In the genomic region with DNA sequence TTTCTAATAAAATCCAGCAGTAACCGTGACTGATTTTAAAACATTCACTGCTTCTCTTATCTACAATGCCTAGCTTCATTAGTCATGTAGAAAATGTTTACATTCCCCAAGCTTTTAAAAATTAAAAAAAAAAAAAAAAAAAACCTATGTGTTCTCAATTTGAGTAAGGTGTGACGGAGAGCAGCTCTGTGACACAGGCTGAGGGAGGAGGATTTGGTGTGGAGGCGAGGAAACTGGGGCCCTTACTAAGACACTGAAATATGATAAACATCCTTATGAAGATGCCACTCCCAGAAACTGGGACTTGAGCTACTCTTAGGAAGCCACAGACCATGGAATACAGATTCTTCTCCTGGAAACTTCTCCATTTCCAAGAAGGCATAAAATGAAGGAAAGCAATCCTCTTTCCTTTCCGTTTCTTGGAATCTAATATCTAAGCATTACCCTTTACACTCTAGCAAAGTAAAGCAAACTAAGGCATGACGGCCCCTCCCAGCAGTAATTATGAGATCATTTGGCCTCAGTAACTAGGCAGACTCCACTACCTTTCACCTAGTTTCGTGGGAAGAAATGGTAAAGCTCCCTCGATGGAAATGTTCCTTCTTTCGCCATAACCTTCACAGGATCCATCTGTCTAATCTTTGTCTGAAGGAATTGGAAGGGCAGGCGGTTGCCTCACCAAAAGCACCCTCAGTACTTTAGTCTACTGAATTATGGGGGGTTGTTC, we compare ENCODE assay signal across 8 cellular contexts. TPM values are rescaled to one million over a fixed set of nuclear protein-coding genes. Genes with fewer than 3 reads are reported as not detected.
DNase-seq lines count a peak whose midpoint lies in the region; ATAC-seq and TF ChIP-seq lines count a peak whose summit lies in the region.

No MANE protein-coding gene starts in this region.

- H3K4me1 Mint-ChIP-seq in T-helper 17 cell = peaks cover 36% of the 10 kb centered on the region

- no peak overlapping the region for H3K4me3 Mint-ChIP-seq in T-helper 17 cell

- H3K27me3 Mint-ChIP-seq in T-helper 17 cell = no peaks in the 10 kb centered on the region

- H3K4me1 ChIP-seq in thymus (ENCODE audit: control insufficient read depth, insufficient read depth, low read length) (peaks cover 24% of the 10 kb centered on the region), tibial artery (peaks cover 0 to 34% (median 11%) of the 10 kb centered on the region in 4 donors)

- peaks cover 2% of the 10 kb centered on the region for H3K36me3 Mint-ChIP-seq in T-helper 17 cell (ENCODE audit: low read depth)

- TF ChIP-seq CTCF in fibroblast of villous mesenchyme (IDR thresholded peaks at IDR 0.05; ENCODE audit: insufficient read depth, low read depth, low read length) (no peak), tibial artery (IDR thresholded peaks at IDR 0.05) (no peak), lower leg skin (IDR thresholded peaks at IDR 0.05) (no peak)

- DNase-seq in AG20443 (ENCODE audit: low spot score) = peak; percentile 79
- DNase-seq in T-helper 17 cell = no peak
- DNase-seq in fibroblast of villous mesenchyme (ENCODE audit: low read depth) = peak; percentile 87
- no peak for DNase-seq in tibial artery
- no peak for DNase-seq in lower leg skin (ENCODE audit: low spot score in 2 of 2)
- DNase-seq in NCI-H187 treated with DMSO at 0.1 percent for 48 hours (lab: John Stamatoyannopoulos, UW) = no peak

- H3K36me3 ChIP-seq in thymus (ENCODE audit: control insufficient read depth, insufficient read depth) (no peaks in the 10 kb centered on the region), tibial artery (peaks cover 6 to 22% (median 9%) of the 10 kb centered on the region in 3 donors)

- WGBS in thymus = 89% methylated on average over 9 of the region's 9 CpGs
- 58 to 64% methylated on average over 9 of the region's 9 CpGs for WGBS in lower leg skin, 2 donors

- H3K27ac Mint-ChIP-seq in T-helper 17 cell = peak overlapping the region; percentile 68

- H3K4me3 ChIP-seq in fibroblast of villous mesenchyme (ENCODE audit: low read depth, low read length) (no peak overlapping the region), thymus (ENCODE audit: low read length) (no peak overlapping the region), tibial artery (no peak overlapping the region), lower leg skin (ENCODE audit: low read depth, poor library complexity, severe bottlenecking) (no peak overlapping the region)

- ATAC-seq in GM21825 (IDR thresholded peaks at IDR 0.05; ENCODE audit: unreplicated experiment) (peak; percentile 19), T-helper 17 cell (peak; percentile 46)

- intact Hi-C loops in tibial artery (cut with DNase I; ENCODE audit: low total_unique reads) = no loop called here
- intact Hi-C loops in lower leg skin (cut with DNase I; ENCODE audit: low total_unique reads) = no loop called here

- H3K27me3 ChIP-seq in thymus (ENCODE audit: control insufficient read depth, insufficient read depth) = no peaks in the 10 kb centered on the region
- no peaks in the 10 kb centered on the region for H3K27me3 ChIP-seq in tibial artery

- no peaks in the 10 kb centered on the region for H3K9me3 ChIP-seq in T-helper 17 cell (ENCODE audit: control insufficient read depth, low read length, poor library complexity, severe bottlenecking)
- H3K9me3 ChIP-seq in thymus (ENCODE audit: control insufficient read depth) = no peaks in the 10 kb centered on the region
- no peaks in the 10 kb centered on the region for H3K9me3 ChIP-seq in tibial artery

- peak overlapping the region; percentile 65 for H3K27ac ChIP-seq in thymus (ENCODE audit: low read depth)
- no peak overlapping the region for H3K27ac ChIP-seq in tibial artery

- TF ChIP-seq POLR2A in lower leg skin (IDR thresholded peaks at IDR 0.05) = no peak

RNA-seq across cellular contexts. Expression of a gene that starts 23.5 kb away (rescaled TPM):
- total RNA-seq in T-helper 17 cell (10 to 100 TPM in 1 of 2 donors, 1 to 10 TPM in 1; 8.3 to 11.7 TPM), fibroblast of villous mesenchyme (61.8 and 113 TPM in 2 replicates), lower leg skin (10 to 100 TPM; 58.9 to 99.8 (median 75.8) TPM)
- 38.4 TPM for polyA plus RNA-seq in thymus

Comparison
In these comparisons a context has a peak if more than half of its experiments do, and no peak if none do; other contexts are left out.
1. DNase-seq: peak in AG20443 (single experiment) and fibroblast of villous mesenchyme (single experiment); none in T-helper 17 cell (0 of 3), tibial artery (0 of 2), lower leg skin (0 of 2) and NCI-H187 treated with DMSO at 0.1 percent for 48 hours (single experiment).